12 cellular contexts compared by ENCODE assay signal in genomic region chr7:144218581-144218980, GRCh38. TPM values are rescaled to one million over a fixed set of nuclear protein-coding genes. Genes with fewer than 3 reads are reported as not detected.
"Had no signal": no experiment of that assay in that cellular context is flagged by ENCODE, and none has a peak within 500 bp of the region (broad histone marks: within the 10 kb centered on the region; RNA-seq: fewer than 3 reads in every experiment).

No MANE protein-coding gene starts in this region.

RNA-seq across cellular contexts. Expression of gene OR2A42, which starts 20.8 kb away (rescaled TPM):
- total RNA-seq: left colon; left lung; liver; lower lobe of right lung; mammary epithelial cell; myocyte; natural killer cell treated with Interleukin-12 subunit alpha and Interleukin-12 subunit beta and Interleukin-15 and Interleukin-18, amount 100 ng/mL, for 72 hours; psoas muscle; upper lobe of right lung had no signal
- polyA plus RNA-seq: immature natural killer cell; liver; mammary epithelial cell; naive thymus-derived CD4-positive, alpha-beta T cell; neural cell had no signal

RNA-seq across cellular contexts. Expression of gene ARHGEF35, which starts 22.9 kb away (rescaled TPM):
- polyA plus RNA-seq: immature natural killer cell, neural cell had no signal

RNA-seq across cellular contexts. Expression of gene CTAGE4, which starts 35.3 kb away (rescaled TPM):
- total RNA-seq: myocyte had no signal
- polyA plus RNA-seq: immature natural killer cell, neural cell had no signal

RNA-seq across cellular contexts. Expression of gene OR2A7, which starts 46.0 kb away (rescaled TPM):
- total RNA-seq: myocyte; natural killer cell treated with Interleukin-12 subunit alpha and Interleukin-12 subunit beta and Interleukin-15 and Interleukin-18, amount 100 ng/mL, for 72 hours had no signal
- polyA plus RNA-seq: immature natural killer cell, neural cell had no signal

RNA-seq across cellular contexts. Expression of gene CTAGE8, which starts 50.5 kb away (rescaled TPM):
- total RNA-seq: myocyte had no signal
- polyA plus RNA-seq: immature natural killer cell, neural cell had no signal
